1 cellular context compared by ENCODE assay signal in the genomic region with DNA sequence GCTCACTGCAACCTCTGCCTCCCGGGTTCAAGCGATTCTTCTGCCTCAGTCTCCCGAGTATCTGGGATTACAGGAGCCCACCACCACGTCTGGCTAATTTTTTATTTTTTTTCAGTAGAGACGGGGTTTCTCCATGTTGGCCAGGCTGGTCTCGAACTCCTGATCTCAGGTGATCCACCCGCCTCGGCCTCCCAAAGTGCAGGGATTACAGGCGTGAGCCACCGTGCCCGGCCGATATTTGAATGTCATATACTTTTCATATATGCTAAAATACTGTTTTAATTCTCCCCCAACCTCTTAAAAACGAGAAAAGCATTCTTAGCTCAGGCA.
TF ChIP-seq lines count a peak whose summit lies in the region.

No MANE protein-coding gene starts in this region.

TF ChIP-seq in HEK293, 187 proteins besides CTCF, POLR2A, EP300 and RAD21:
- TF ChIP-seq, protein P1, sequence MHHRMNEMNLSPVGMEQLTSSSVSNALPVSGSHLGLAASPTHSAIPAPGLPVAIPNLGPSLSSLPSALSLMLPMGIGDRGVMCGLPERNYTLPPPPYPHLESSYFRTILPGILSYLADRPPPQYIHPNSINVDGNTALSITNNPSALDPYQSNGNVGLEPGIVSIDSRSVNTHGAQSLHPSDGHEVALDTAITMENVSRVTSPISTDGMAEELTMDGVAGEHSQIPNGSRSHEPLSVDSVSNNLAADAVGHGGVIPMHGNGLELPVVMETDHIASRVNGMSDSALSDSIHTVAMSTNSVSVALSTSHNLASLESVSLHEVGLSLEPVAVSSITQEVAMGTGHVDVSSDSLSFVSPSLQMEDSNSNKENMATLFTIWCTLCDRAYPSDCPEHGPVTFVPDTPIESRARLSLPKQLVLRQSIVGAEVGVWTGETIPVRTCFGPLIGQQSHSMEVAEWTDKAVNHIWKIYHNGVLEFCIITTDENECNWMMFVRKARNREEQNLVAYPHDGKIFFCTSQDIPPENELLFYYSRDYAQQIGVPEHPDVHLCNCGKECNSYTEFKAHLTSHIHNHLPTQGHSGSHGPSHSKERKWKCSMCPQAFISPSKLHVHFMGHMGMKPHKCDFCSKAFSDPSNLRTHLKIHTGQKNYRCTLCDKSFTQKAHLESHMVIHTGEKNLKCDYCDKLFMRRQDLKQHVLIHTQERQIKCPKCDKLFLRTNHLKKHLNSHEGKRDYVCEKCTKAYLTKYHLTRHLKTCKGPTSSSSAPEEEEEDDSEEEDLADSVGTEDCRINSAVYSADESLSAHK (tag by site-specific recombination; IDR thresholded peaks at IDR 0.05): peak; percentile 60; the same call in 1 of the 2 replicates
